Comparison of ENCODE assay signal across 8 cellular contexts in genomic region chr17:32486091-32486700, GRCh38.
A peak's percentile ranks its signal among the peaks of the same experiment; 100 is the strongest.
DNase-seq lines count a peak whose midpoint lies in the region; ATAC-seq lines count a peak whose summit lies in the region.

No MANE protein-coding gene starts in this region.

- peak overlapping the region; percentile 69 for H3K27ac Mint-ChIP-seq in memory B cell

- H3K4me1 ChIP-seq in effector memory CD4-positive, alpha-beta T cell (ENCODE audit: control insufficient read depth, insufficient read depth, low read length, poor library complexity, severe bottlenecking) = peaks cover 9% of the 10 kb centered on the region

- no peaks in the 10 kb centered on the region for H3K27me3 Mint-ChIP-seq in memory B cell

- ATAC-seq in GM18867 (IDR thresholded peaks at IDR 0.05; ENCODE audit: unreplicated experiment) = peak; percentile 54
- ATAC-seq in HG03159 (IDR thresholded peaks at IDR 0.05; ENCODE audit: unreplicated experiment) = peak; percentile 58
- ATAC-seq in memory B cell (ENCODE audit: low read depth) = peak; percentile 75

- H3K9me3 ChIP-seq in effector memory CD4-positive, alpha-beta T cell (ENCODE audit: control insufficient read depth, low read length) = no peaks in the 10 kb centered on the region

- H3K4me3 Mint-ChIP-seq in memory B cell = peak overlapping the region; percentile 76

- in situ Hi-C loops in ACHN (cut with HindIII; ENCODE audit: low pct_ligation_motif_present, low pct_unique_long_range_greater_than_20kb, low sequenced_read_pairs) = loop anchor here (25.0 kb wide), 1 partner anchor 276 kb away; no protein-coding TSS in a partner anchor

- peaks cover 27% of the 10 kb centered on the region for H3K4me1 Mint-ChIP-seq in memory B cell

- H3K4me3 ChIP-seq in effector memory CD4-positive, alpha-beta T cell (ENCODE audit: insufficient read depth, low read depth, low read length, poor library complexity, severe bottlenecking) = peak overlapping the region; percentile 25

- no peaks in the 10 kb centered on the region for H3K9me3 Mint-ChIP-seq in memory B cell

- peak overlapping the region; percentile 37 for H3K27ac ChIP-seq in effector memory CD4-positive, alpha-beta T cell (ENCODE audit: insufficient read depth, low read length, poor library complexity, severe bottlenecking)

- H3K36me3 Mint-ChIP-seq in memory B cell = peaks cover 7% of the 10 kb centered on the region

- no peaks in the 10 kb centered on the region for H3K27me3 ChIP-seq in effector memory CD4-positive, alpha-beta T cell (replicated peaks; ENCODE audit: control insufficient read depth, insufficient read depth, low read length, poor library complexity, severe bottlenecking)

- DNase-seq in ACHN (peak; percentile 82), NCI-H526 treated with DMSO at 0.1 percent for 48 hours (lab: John Stamatoyannopoulos, UW) (peak; percentile 68), memory B cell (ENCODE audit: low spot score in 2 of 2) (peak; percentile 59 to 76)
- peak; percentile 67 to 69 for DNase-seq in activated CD4-positive, alpha-beta T cell treated with anti-CD3 and anti-CD28 coated beads, Interleukin-2, amount 50 U/mL, for 48 hours
- DNase-seq in effector memory CD4-positive, alpha-beta T cell = peak in 2 of 3 donors; percentile 60 to 61
- DNase-seq in stimulated activated CD8-positive, alpha-beta memory T cell treated with anti-CD3 and anti-CD28 coated beads, Interleukin-12 subunit alpha, Interleukin-12 subunit beta, amount 100 ng/mL, for 4 hours (ENCODE audit: low read depth) = peak; percentile 60

- peaks cover 12% of the 10 kb centered on the region for H3K36me3 ChIP-seq in effector memory CD4-positive, alpha-beta T cell (ENCODE audit: control insufficient read depth, insufficient read depth, low read length)

Comparison
In these comparisons a context has a peak if more than half of its experiments do, and no peak if none do; other contexts are left out.
1. Peak in every context shown above with its lines: DNase-seq, ATAC-seq, H3K4me3 ChIP-seq and H3K27ac ChIP-seq.